ENCODE assay signal across 1 cellular context in genomic region chr5:115571441-115571878, GRCh38.
TF ChIP-seq lines count a peak whose summit lies in the region.

No MANE protein-coding gene starts in this region.

TF ChIP-seq in endothelial cell of umbilical vein, 7 proteins besides CTCF, POLR2A, EP300 and RAD21 (continued from another document):
- TF ChIP-seq MAX (IDR thresholded peaks at IDR 0.05; ENCODE audit: insufficient read depth, insufficient read length): no peak
